Comparison of ENCODE assay signal across 8 cellular contexts in the genomic region with DNA sequence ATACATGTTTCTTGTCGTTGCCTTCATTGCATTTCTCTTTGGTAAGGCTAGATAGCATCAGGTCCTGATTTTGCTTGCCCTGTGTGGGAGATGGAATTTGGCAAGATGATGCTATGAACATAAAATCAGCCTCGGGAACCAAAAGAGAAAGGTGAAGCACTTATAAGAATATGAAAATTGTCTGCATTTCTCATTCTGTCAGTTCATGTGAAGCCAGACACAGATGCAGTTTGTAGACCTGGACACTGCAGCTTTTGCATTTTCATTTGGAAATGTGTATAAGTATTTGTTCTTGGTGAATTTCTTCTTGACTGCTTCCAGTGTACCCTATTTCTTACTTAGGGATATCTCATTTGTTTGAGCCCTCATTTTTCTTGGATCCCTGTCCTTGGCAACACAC. TPM values are rescaled to one million over a fixed set of nuclear protein-coding genes. Genes with fewer than 3 reads are reported as not detected.
A peak's percentile ranks its signal among the peaks of the same experiment; 100 is the strongest.
DNase-seq lines count a peak whose midpoint lies in the region; ATAC-seq and TF ChIP-seq lines count a peak whose summit lies in the region.

No MANE protein-coding gene starts in this region.

- H3K9me3 Mint-ChIP-seq in activated T-helper 1 cell treated with anti-CD3 and anti-CD28 coated beads, Interleukin-12 subunit alpha, Interleukin-12 subunit beta, Interleukin-2, Interleukin-4 antibody, amounts not matched to agents 30 ng/mL and 10 ng/mL and 1 ng/mL, durations not matched to agents 14 hours and 24 hours and 36 hours = no peaks in the 10 kb centered on the region
- no peaks in the 10 kb centered on the region for H3K9me3 Mint-ChIP-seq in stimulated activated effector memory CD8-positive, alpha-beta T cell treated with anti-CD3 and anti-CD28 coated beads, Interleukin-12 subunit alpha, Interleukin-12 subunit beta, amount 100 ng/mL, for 72 hours

- DNase-seq in HL-60 (ENCODE audit: low read depth in 1 of 2, low spot score in 1 of 2) (no peak), NCI-H1092 treated with DMSO at 0.1 percent for 48 hours (lab: John Stamatoyannopoulos, UW) (no peak), KBM-7 (no peak), SIG-M5 treated with dmso at 0.1 percent for 504 hours (lab: John Stamatoyannopoulos, UW; ENCODE audit: unreplicated experiment) (no peak), SKM-1 (lab: John Stamatoyannopoulos, UW; ENCODE audit: unreplicated experiment) (no peak)
- no peak for DNase-seq in activated T-helper 1 cell treated with anti-CD3 and anti-CD28 coated beads, Interleukin-12 subunit alpha, Interleukin-12 subunit beta, Interleukin-2, Interleukin-4 antibody, amounts not matched to agents 30 ng/mL and 10 ng/mL and 1 ng/mL, durations not matched to agents 14 hours and 24 hours and 36 hours (ENCODE audit: low spot score)
- DNase-seq in stimulated activated effector memory CD8-positive, alpha-beta T cell treated with anti-CD3 and anti-CD28 coated beads, Interleukin-12 subunit alpha, Interleukin-12 subunit beta, amount 100 ng/mL, for 72 hours (ENCODE audit: low spot score in 2 of 2) = no peak

- peak overlapping the region; percentile 95 for H3K4me3 Mint-ChIP-seq in activated T-helper 1 cell treated with anti-CD3 and anti-CD28 coated beads, Interleukin-12 subunit alpha, Interleukin-12 subunit beta, Interleukin-2, Interleukin-4 antibody, amounts not matched to agents 30 ng/mL and 10 ng/mL and 1 ng/mL, durations not matched to agents 14 hours and 24 hours and 36 hours
- peak overlapping the region; percentile 93 for H3K4me3 Mint-ChIP-seq in stimulated activated effector memory CD8-positive, alpha-beta T cell treated with anti-CD3 and anti-CD28 coated beads, Interleukin-12 subunit alpha, Interleukin-12 subunit beta, amount 100 ng/mL, for 72 hours

- intact Hi-C loops in activated T-helper 1 cell treated with anti-CD3 and anti-CD28 coated beads, Interleukin-12 subunit alpha, Interleukin-12 subunit beta, Interleukin-2, Interleukin-4 antibody, amounts not matched to agents 30 ng/mL and 10 ng/mL and 1 ng/mL, durations not matched to agents 14 hours and 24 hours and 36 hours (cut with micrococcal nuclease) = loop anchor here (1.0 to 10.0 kb wide), 8 partner anchors 9 to 1478 kb away; partner anchors contain the start of genes DNTTIP1, SERINC3, STK4 and SYS1

- no peaks in the 10 kb centered on the region for H3K27me3 ChIP-seq in HL-60 (ENCODE audit: insufficient read depth, poor library complexity, severe bottlenecking)
- no peaks in the 10 kb centered on the region for H3K27me3 ChIP-seq in iPS-15b (ENCODE audit: control insufficient read depth, insufficient read depth, low read length)

- peaks cover 58% of the 10 kb centered on the region for H3K4me1 Mint-ChIP-seq in activated T-helper 1 cell treated with anti-CD3 and anti-CD28 coated beads, Interleukin-12 subunit alpha, Interleukin-12 subunit beta, Interleukin-2, Interleukin-4 antibody, amounts not matched to agents 30 ng/mL and 10 ng/mL and 1 ng/mL, durations not matched to agents 14 hours and 24 hours and 36 hours (ENCODE audit: low read depth)
- peaks cover 62% of the 10 kb centered on the region for H3K4me1 Mint-ChIP-seq in stimulated activated effector memory CD8-positive, alpha-beta T cell treated with anti-CD3 and anti-CD28 coated beads, Interleukin-12 subunit alpha, Interleukin-12 subunit beta, amount 100 ng/mL, for 72 hours

- in situ Hi-C loops in KBM-7 (cut with MboI; ENCODE audit: low pct_unique_long_range_greater_than_20kb, low sequenced_read_pairs) = no loop called here

- H3K4me1 ChIP-seq in iPS-15b (ENCODE audit: control insufficient read depth, insufficient read depth, low read length) = peaks cover 16% of the 10 kb centered on the region

- no peaks in the 10 kb centered on the region for H3K27me3 Mint-ChIP-seq in activated T-helper 1 cell treated with anti-CD3 and anti-CD28 coated beads, Interleukin-12 subunit alpha, Interleukin-12 subunit beta, Interleukin-2, Interleukin-4 antibody, amounts not matched to agents 30 ng/mL and 10 ng/mL and 1 ng/mL, durations not matched to agents 14 hours and 24 hours and 36 hours (ENCODE audit: insufficient read depth)

- H3K27ac ChIP-seq in HL-60 (replicated peaks) = no peak overlapping the region; the same call in 1 of the 2 replicates

- H3K27ac Mint-ChIP-seq in activated T-helper 1 cell treated with anti-CD3 and anti-CD28 coated beads, Interleukin-12 subunit alpha, Interleukin-12 subunit beta, Interleukin-2, Interleukin-4 antibody, amounts not matched to agents 30 ng/mL and 10 ng/mL and 1 ng/mL, durations not matched to agents 14 hours and 24 hours and 36 hours = peak overlapping the region; percentile 91
- peak overlapping the region; percentile 93 for H3K27ac Mint-ChIP-seq in stimulated activated effector memory CD8-positive, alpha-beta T cell treated with anti-CD3 and anti-CD28 coated beads, Interleukin-12 subunit alpha, Interleukin-12 subunit beta, amount 100 ng/mL, for 72 hours

- no peak for TF ChIP-seq CTCF in HL-60 (IDR thresholded peaks at IDR 0.05; ENCODE audit: insufficient read depth, low read length)

- peak overlapping the region; percentile 95 for H3K9ac ChIP-seq in iPS-15b (ENCODE audit: low read depth, low read length)

- H3K36me3 Mint-ChIP-seq in activated T-helper 1 cell treated with anti-CD3 and anti-CD28 coated beads, Interleukin-12 subunit alpha, Interleukin-12 subunit beta, Interleukin-2, Interleukin-4 antibody, amounts not matched to agents 30 ng/mL and 10 ng/mL and 1 ng/mL, durations not matched to agents 14 hours and 24 hours and 36 hours (ENCODE audit: low read depth) = peaks cover 21% of the 10 kb centered on the region
- H3K36me3 Mint-ChIP-seq in stimulated activated effector memory CD8-positive, alpha-beta T cell treated with anti-CD3 and anti-CD28 coated beads, Interleukin-12 subunit alpha, Interleukin-12 subunit beta, amount 100 ng/mL, for 72 hours = peaks cover 55% of the 10 kb centered on the region

- H3K4me3 ChIP-seq in HL-60 (replicated peaks; ENCODE audit: insufficient read depth, low read length) = peak overlapping the region; percentile 79
- peak overlapping the region; percentile 76 for H3K4me3 ChIP-seq in iPS-15b (ENCODE audit: low read depth, low read length)

- no peaks in the 10 kb centered on the region for H3K9me3 ChIP-seq in iPS-15b (ENCODE audit: control insufficient read depth, insufficient read depth, low read length)

- no peaks in the 10 kb centered on the region for H3K36me3 ChIP-seq in iPS-15b (ENCODE audit: control insufficient read depth, insufficient read depth, low read length)

- no peak for ATAC-seq in stimulated activated effector memory CD8-positive, alpha-beta T cell treated with anti-CD3 and anti-CD28 coated beads, Interleukin-12 subunit alpha, Interleukin-12 subunit beta, amount 100 ng/mL, for 72 hours

RNA-seq across cellular contexts. Expression of gene YWHAB, which starts 1.3 kb away (rescaled TPM):
- 230 and 246 TPM in 2 replicates for total RNA-seq in activated T-helper 1 cell treated with anti-CD3 and anti-CD28 coated beads, Interleukin-12 subunit alpha, Interleukin-12 subunit beta, Interleukin-2, Interleukin-4 antibody, amounts not matched to agents 30 ng/mL and 10 ng/mL and 1 ng/mL, durations not matched to agents 14 hours and 24 hours and 36 hours

RNA-seq across cellular contexts. Expression of gene PABPC1L, which starts 23.0 kb away (rescaled TPM):
- total RNA-seq in activated T-helper 1 cell treated with anti-CD3 and anti-CD28 coated beads, Interleukin-12 subunit alpha, Interleukin-12 subunit beta, Interleukin-2, Interleukin-4 antibody, amounts not matched to agents 30 ng/mL and 10 ng/mL and 1 ng/mL, durations not matched to agents 14 hours and 24 hours and 36 hours = 101 and 106 TPM in 2 replicates
